10 cellular contexts compared by ENCODE assay signal in genomic region chr9:136091582-136092352, GRCh38. TPM values are rescaled to one million over a fixed set of nuclear protein-coding genes. Genes with fewer than 3 reads are reported as not detected.
DNase-seq lines count a peak whose midpoint lies in the region; ATAC-seq and TF ChIP-seq lines count a peak whose summit lies in the region.
"Had no signal": no experiment of that assay in that cellular context is flagged by ENCODE, and none has a peak within 500 bp of the region (broad histone marks: within the 10 kb centered on the region; RNA-seq: fewer than 3 reads in every experiment).

No MANE protein-coding gene starts in this region.

- H3K4me2 ChIP-seq in smooth muscle cell: peak overlapping the region; percentile 63

- H3F3A ChIP-seq in smooth muscle cell (ENCODE audit: low read depth): no peaks in the 10 kb centered on the region

- no peak overlapping the region for H2AFZ ChIP-seq in smooth muscle cell (ENCODE audit: low read depth)

- H3K9ac ChIP-seq in smooth muscle cell (ENCODE audit: low read depth): peak overlapping the region; percentile 48

- H3K36me3 ChIP-seq in HEK293 (ENCODE audit: control insufficient read depth in 2 of 2, insufficient read depth in 1 of 2, low read length in 2 of 2) (peaks cover 0 to 11% of the 10 kb centered on the region in 2 experiments; a peak in 1 of 3 replicates), smooth muscle cell (ENCODE audit: low read depth) (no peaks in the 10 kb centered on the region)

- 83% methylated on average over 20 of the region's 20 CpGs for WGBS in right cardiac atrium
- WGBS in smooth muscle cell (ENCODE audit: low lambda C conversion rate): 82% methylated on average over 20 of the region's 20 CpGs

- no peak for ATAC-seq in activated CD8-positive, alpha-beta T cell treated with anti-CD3 and anti-CD28 coated beads, Interleukin-2, amount 10 ng/mL, durations not matched to agents 7 days and 5 days
- ATAC-seq in right cardiac atrium: no peak
- no peak for ATAC-seq in HG03280 (IDR thresholded peaks at IDR 0.05; ENCODE audit: unreplicated experiment)
- ATAC-seq in GM21529 (IDR thresholded peaks at IDR 0.05; ENCODE audit: unreplicated experiment): no peak

- H3K4me1 ChIP-seq in HEK293 (ENCODE audit: control insufficient read depth, insufficient read depth, low read length) (peaks cover 6% of the 10 kb centered on the region), right cardiac atrium (ENCODE audit: control insufficient read depth, insufficient read depth, low read length) (peaks cover 18% of the 10 kb centered on the region), smooth muscle cell (ENCODE audit: low read depth) (peaks cover 16% of the 10 kb centered on the region)

- DNase-seq in activated CD8-positive, alpha-beta T cell treated with anti-CD3 and anti-CD28 coated beads, Interleukin-2, amount 10 ng/mL, durations not matched to agents 7 days and 5 days: no peak
- peak in 2 of 3 donors; percentile 34 to 56 for DNase-seq in right cardiac atrium
- no peak for DNase-seq in smooth muscle cell (lab: John Stamatoyannopoulos, UW; ENCODE audit: unreplicated experiment)
- DNase-seq in DMS114 treated with DMSO at 0.1 percent for 48 hours (lab: John Stamatoyannopoulos, UW; ENCODE audit: unreplicated experiment): no peak
- DNase-seq: activated CD8-positive, alpha-beta memory T cell treated with anti-CD3 and anti-CD28 coated beads, Interleukin-2, amount 50 U/mL, for 48 hours; GDM1; NCI-H446 treated with DMSO at 0.1 percent for 48 hours had no signal

- no peaks in the 10 kb centered on the region for H3K9me3 Mint-ChIP-seq in activated CD8-positive, alpha-beta T cell treated with anti-CD3 and anti-CD28 coated beads, Interleukin-2, amount 10 ng/mL, durations not matched to agents 7 days and 5 days (ENCODE audit: insufficient read depth)

- H3K4me3 ChIP-seq in HEK293 (ENCODE audit: low read depth, low read length): no peak overlapping the region
- H3K4me3 ChIP-seq in right cardiac atrium (ENCODE audit: low read length): no peak overlapping the region
- H3K4me3 ChIP-seq in smooth muscle cell: no peak overlapping the region

- CTCF ChIA-PET in HEK293 (lab: Yijun Ruan, JAX): interaction anchor here (0.7 to 4.0 kb wide), 4 partner anchors 31 to 127 kb away, joined by 3 to 67 read pairs (median 4); no protein-coding TSS in a partner anchor
- CTCF ChIA-PET in activated CD8-positive, alpha-beta T cell treated with anti-CD3 and anti-CD28 coated beads, Interleukin-2, amount 10 ng/mL, durations not matched to agents 7 days and 5 days (lab: Charles Lee): interaction anchor here (4.0 to 4.7 kb wide), 2 partner anchors 30 to 123 kb away, joined by 21 to 30 read pairs; no protein-coding TSS in a partner anchor

- peaks cover 15% of the 10 kb centered on the region for H3K4me1 Mint-ChIP-seq in activated CD8-positive, alpha-beta T cell treated with anti-CD3 and anti-CD28 coated beads, Interleukin-2, amount 10 ng/mL, durations not matched to agents 7 days and 5 days (ENCODE audit: low read depth)

- peak overlapping the region; percentile 28 for H3K27ac Mint-ChIP-seq in activated CD8-positive, alpha-beta T cell treated with anti-CD3 and anti-CD28 coated beads, Interleukin-2, amount 10 ng/mL, durations not matched to agents 7 days and 5 days

- no peaks in the 10 kb centered on the region for H3K9me3 ChIP-seq in HEK293 (ENCODE audit: control insufficient read depth, insufficient read depth, low read depth, low read length)
- H3K9me3 ChIP-seq in right cardiac atrium (ENCODE audit: control insufficient read depth, low read length): no peaks in the 10 kb centered on the region
- H3K9me3 ChIP-seq in smooth muscle cell (replicated peaks; ENCODE audit: low read depth): no peaks in the 10 kb centered on the region

- TF ChIP-seq CTCF in HEK293 (tag by site-specific recombination; IDR thresholded peaks at IDR 0.05) (no peak), smooth muscle cell (IDR thresholded peaks at IDR 0.05; ENCODE audit: borderline replicate concordance, insufficient read depth, poor library complexity, severe bottlenecking) (no peak)

- no peaks in the 10 kb centered on the region for H3K36me3 Mint-ChIP-seq in activated CD8-positive, alpha-beta T cell treated with anti-CD3 and anti-CD28 coated beads, Interleukin-2, amount 10 ng/mL, durations not matched to agents 7 days and 5 days (ENCODE audit: low read depth)

- intact Hi-C loops in right cardiac atrium (cut with DNase I): no loop called here

- no peak overlapping the region for H3K4me3 Mint-ChIP-seq in activated CD8-positive, alpha-beta T cell treated with anti-CD3 and anti-CD28 coated beads, Interleukin-2, amount 10 ng/mL, durations not matched to agents 7 days and 5 days

- peaks cover 73% of the 10 kb centered on the region for H4K20me1 ChIP-seq in smooth muscle cell (ENCODE audit: low read depth)

- no peak overlapping the region for H3K27ac ChIP-seq in HEK293 (ENCODE audit: extremely low read depth, low read depth, low read length)
- H3K27ac ChIP-seq in right cardiac atrium (ENCODE audit: low read length): peak overlapping the region; percentile 79
- H3K27ac ChIP-seq in smooth muscle cell (ENCODE audit: low read depth): peak overlapping the region; percentile 67

- POLR2A ChIA-PET in HEK293 (lab: Yijun Ruan, JAX): interaction anchor here (1.0 to 2.4 kb wide), 4 partner anchors 18 to 40 kb away, joined by 3 to 9 read pairs (median 6); no protein-coding TSS in a partner anchor
- POLR2A ChIA-PET in activated CD8-positive, alpha-beta T cell treated with anti-CD3 and anti-CD28 coated beads, Interleukin-2, amount 10 ng/mL, durations not matched to agents 7 days and 5 days (lab: Charles Lee): interaction anchor here (1.4 kb wide), 1 partner anchor 20 kb away, joined by 4 read pairs; no protein-coding TSS in a partner anchor

- no peaks in the 10 kb centered on the region for H3K27me3 Mint-ChIP-seq in activated CD8-positive, alpha-beta T cell treated with anti-CD3 and anti-CD28 coated beads, Interleukin-2, amount 10 ng/mL, durations not matched to agents 7 days and 5 days (ENCODE audit: low read depth)

- H3K27me3 ChIP-seq in right cardiac atrium (ENCODE audit: control insufficient read depth, insufficient read depth) (no peaks in the 10 kb centered on the region), smooth muscle cell (ENCODE audit: low read depth) (no peaks in the 10 kb centered on the region)

- H3K79me2 ChIP-seq in smooth muscle cell (ENCODE audit: low read depth): peaks cover 78% of the 10 kb centered on the region

TF ChIP-seq in HEK293, 187 proteins besides CTCF, POLR2A, EP300 and RAD21 (continues in another document):
- TF ChIP-seq ZIC2 (tag by site-specific recombination; IDR thresholded peaks at IDR 0.05) (peak; percentile 72), KLF17 (tag by site-specific recombination; IDR thresholded peaks at IDR 0.05) (0 out of 2 replicates have a peak, but pooled peaks have one; percentile 10), PATZ1 (tag by site-specific recombination; IDR thresholded peaks at IDR 0.05) (peak; percentile 63), ZNF23 (tag by site-specific recombination; IDR thresholded peaks at IDR 0.05; ENCODE audit: borderline replicate concordance) (no peak), ZNF664 (tag by site-specific recombination; IDR thresholded peaks at IDR 0.05) (no peak), ZXDB (tag by site-specific recombination; IDR thresholded peaks at IDR 0.05) (no peak), BCL11A (tag by site-specific recombination; IDR thresholded peaks at IDR 0.05; ENCODE audit: low read depth) (0 out of 2 replicates have a peak, but pooled peaks have one; percentile 9), GLIS1 (tag by site-specific recombination; IDR thresholded peaks at IDR 0.05) (peak; percentile 88), HOXA7 (CRISPR knock-in tag; IDR thresholded peaks at IDR 0.05; ENCODE audit: borderline replicate concordance) (no peak)

RNA-seq across cellular contexts. Expression of gene NACC2, which starts 3.3 kb away (rescaled TPM):
- total RNA-seq in activated CD8-positive, alpha-beta T cell treated with anti-CD3 and anti-CD28 coated beads, Interleukin-2, amount 10 ng/mL, durations not matched to agents 7 days and 5 days: 1 to 10 TPM; 5.6 to 6.4 TPM
- total RNA-seq in right cardiac atrium: 10 to 100 TPM; 31.4 to 45.3 (median 37.8) TPM
- polyA plus RNA-seq in right cardiac atrium: 19.4 TPM
- total RNA-seq in smooth muscle cell: 6.9 and 8.8 TPM in 2 replicates
- polyA plus RNA-seq in smooth muscle cell: 5.4 and 6.7 TPM in 2 replicates

RNA-seq across cellular contexts. Expression of gene TMEM250, which starts 26.9 kb away (rescaled TPM):
- 10 to 100 TPM; 56.5 to 57.0 TPM for total RNA-seq in activated CD8-positive, alpha-beta T cell treated with anti-CD3 and anti-CD28 coated beads, Interleukin-2, amount 10 ng/mL, durations not matched to agents 7 days and 5 days
- total RNA-seq in right cardiac atrium (10 to 100 TPM; 18.5 to 25.5 (median 20.9) TPM), smooth muscle cell (13.0 and 26.7 TPM in 2 replicates)
- polyA plus RNA-seq in right cardiac atrium (16.5 TPM), smooth muscle cell (38.2 and 41.5 TPM in 2 replicates)

Comparison
In these comparisons a context has a peak if more than half of its experiments do, and no peak if none do; other contexts are left out.
1. DNase-seq: peak in right cardiac atrium (2 of 3); none in activated CD8-positive, alpha-beta T cell treated with anti-CD3 and anti-CD28 coated beads, Interleukin-2, amount 10 ng/mL, durations not matched to agents 7 days and 5 days (single experiment), smooth muscle cell (single experiment) and DMS114 treated with DMSO at 0.1 percent for 48 hours (single experiment).